Comparison of ENCODE assay signal across 1 cellular context in genomic region chr11:16883179-16883578, GRCh38.
TF ChIP-seq lines count a peak whose summit lies in the region.

No MANE protein-coding gene starts in this region.

TF ChIP-seq in K562, 482 proteins besides CTCF, POLR2A, EP300 and RAD21 (continued from another document and continues in another):
- TF ChIP-seq RREB1 (CRISPR knock-in tag; IDR thresholded peaks at IDR 0.05) (no peak), KDM1A (IDR thresholded peaks at IDR 0.05) (no peak), ASH1L (IDR thresholded peaks at IDR 0.05; ENCODE audit: borderline replicate concordance, low read depth, partially characterized antibody) (no peak), PHF21A (IDR thresholded peaks at IDR 0.05; ENCODE audit: borderline replicate concordance, low read depth) (no peak), NCOA1 (IDR thresholded peaks at IDR 0.05; ENCODE audit: low read depth) (no peak), CHCHD3 (CRISPR knock-in tag; IDR thresholded peaks at IDR 0.05) (no peak), YY1 (IDR thresholded peaks at IDR 0.05; ENCODE audit: borderline replicate concordance in 1 of 3, control insufficient read depth in 1 of 3, extremely low read depth in 1 of 3, insufficient read depth in 3 of 3, insufficient read length in 1 of 3, insufficient replicate concordance in 2 of 3, low read depth in 1 of 3, low read length in 2 of 3) (no peak), CGGBP1 (CRISPR knock-in tag; IDR thresholded peaks at IDR 0.05) (no peak), NR2C2 (CRISPR knock-in tag; IDR thresholded peaks at IDR 0.05) (no peak), NR2C2 (tag; IDR thresholded peaks at IDR 0.05) (no peak), ZNF134 (CRISPR knock-in tag; conservative IDR thresholded peaks at IDR 0.05) (no peak), SMC3 (conservative IDR thresholded peaks at IDR 0.05; ENCODE audit: insufficient read depth, low read depth, low read length) (peak; percentile 63), GTF2B (IDR thresholded peaks at IDR 0.05; ENCODE audit: extremely low read depth, insufficient read length) (no peak), HDAC3 (IDR thresholded peaks at IDR 0.05; ENCODE audit: borderline replicate concordance, partially characterized antibody) (no peak), PPARD (CRISPR knock-in tag; IDR thresholded peaks at IDR 0.05) (no peak), TCF7L2 (IDR thresholded peaks at IDR 0.05; ENCODE audit: low read depth, low read length) (no peak), IFI16 (CRISPR knock-in tag; IDR thresholded peaks at IDR 0.05) (no peak), TCF15 (CRISPR knock-in tag; IDR thresholded peaks at IDR 0.05) (no peak), RHOXF2B (CRISPR knock-in tag; conservative IDR thresholded peaks at IDR 0.05) (no peak), DEAF1 (CRISPR knock-in tag; IDR thresholded peaks at IDR 0.05) (peak; percentile 20; the same call in 1 of the 2 replicates), ZNF324 (CRISPR knock-in tag; IDR thresholded peaks at IDR 0.05) (no peak), KDM5B (IDR thresholded peaks at IDR 0.05; ENCODE audit: insufficient replicate concordance, low read depth, low read length) (no peak), E2F8 (IDR thresholded peaks at IDR 0.05; ENCODE audit: low read depth, partially characterized antibody) (no peak), RBM14 (IDR thresholded peaks at IDR 0.05; ENCODE audit: borderline replicate concordance, insufficient read depth, low read depth, low read length) (no peak), CTBP1 (IDR thresholded peaks at IDR 0.05; ENCODE audit: borderline replicate concordance) (no peak; the same call in 1 of the 2 replicates), HES1 (IDR thresholded peaks at IDR 0.05; ENCODE audit: low read depth) (no peak), ZNF644 (tag; IDR thresholded peaks at IDR 0.05; ENCODE audit: low read depth) (no peak), EHMT2 (IDR thresholded peaks at IDR 0.05) (0 out of 2 replicates have a peak, but pooled peaks have one; percentile 44), SETDB1 (IDR thresholded peaks at IDR 0.05; ENCODE audit: low read length) (no peak), TGIF2 (CRISPR knock-in tag; IDR thresholded peaks at IDR 0.05) (no peak), ZNF24 (IDR thresholded peaks at IDR 0.05) (0 out of 2 replicates have a peak, but pooled peaks have one; percentile 39), KAT8 (IDR thresholded peaks at IDR 0.05; ENCODE audit: low read depth) (no peak), RFX5 (IDR thresholded peaks at IDR 0.05; ENCODE audit: low read depth, low read length) (no peak), TBP (optimal IDR thresholded peaks at IDR 0.05; ENCODE audit: low read depth, low read length) (no peak), SP2 (IDR thresholded peaks at IDR 0.05; ENCODE audit: extremely low read depth, low read depth, low read length, poor library complexity, severe bottlenecking) (no peak), ARID1B (IDR thresholded peaks at IDR 0.05) (peak; percentile 51; the same call in 1 of the 2 replicates), TCF3 (CRISPR knock-in tag; IDR thresholded peaks at IDR 0.05) (peak; percentile 64), SMAD2 (IDR thresholded peaks at IDR 0.05; ENCODE audit: low read depth, low read length) (no peak), KLF16 (IDR thresholded peaks at IDR 0.05) (no peak), MXI1 (IDR thresholded peaks at IDR 0.05; ENCODE audit: low read depth, low read length) (no peak), ZNF224 (CRISPR knock-in tag; IDR thresholded peaks at IDR 0.05) (no peak), ZNF583 (CRISPR knock-in tag; IDR thresholded peaks at IDR 0.05) (no peak), ZNF696 (CRISPR knock-in tag; conservative IDR thresholded peaks at IDR 0.05) (no peak), FIP1L1 (IDR thresholded peaks at IDR 0.05; ENCODE audit: low read depth, low read length, poor library complexity, severe bottlenecking) (no peak), WHSC1 (IDR thresholded peaks at IDR 0.05; ENCODE audit: low read length) (no peak), ARNT (IDR thresholded peaks at IDR 0.05) (no peak), NFIX (CRISPR knock-in tag; IDR thresholded peaks at IDR 0.05; ENCODE audit: low read depth) (no peak), POLR2G (IDR thresholded peaks at IDR 0.05; ENCODE audit: low read depth, low read length) (no peak), NR2F6 (CRISPR knock-in tag; IDR thresholded peaks at IDR 0.05) (no peak), ZNF511 (CRISPR knock-in tag; IDR thresholded peaks at IDR 0.05) (no peak), ZNF551 (CRISPR knock-in tag; IDR thresholded peaks at IDR 0.05) (no peak), RNF219 (CRISPR knock-in tag; IDR thresholded peaks at IDR 0.05) (no peak), FOXO4 (CRISPR knock-in tag; IDR thresholded peaks at IDR 0.05) (no peak), MCM3 (IDR thresholded peaks at IDR 0.05) (no peak), ZFX (CRISPR knock-in tag; IDR thresholded peaks at IDR 0.05) (no peak), ZNF263 (CRISPR knock-in tag; IDR thresholded peaks at IDR 0.05; ENCODE audit: borderline replicate concordance) (peak; percentile 85), MAFF (IDR thresholded peaks at IDR 0.05; ENCODE audit: low read length) (no peak), BCOR (IDR thresholded peaks at IDR 0.05) (no peak), FOXK2 (conservative IDR thresholded peaks at IDR 0.05 in 1 of 2, IDR thresholded peaks at IDR 0.05 in 1 of 2; ENCODE audit: low read depth in 2 of 2) (0 out of 4 replicates have a peak, but pooled peaks of 1 of the 2 experiments have one; percentile 17), SMARCA4 (IDR thresholded peaks at IDR 0.05) (peak; percentile 15; the same call in 1 of the 2 replicates)
